26 cellular contexts compared by ENCODE assay signal in genomic region chr15:68436680-68437079, GRCh38. TPM values are rescaled to one million over a fixed set of nuclear protein-coding genes. Genes with fewer than 3 reads are reported as not detected.
DNase-seq lines count a peak whose midpoint lies in the region; ATAC-seq, FAIRE-seq and TF ChIP-seq lines count a peak whose summit lies in the region.
"Had no signal": no experiment of that assay in that cellular context is flagged by ENCODE, and none has a peak within 500 bp of the region (broad histone marks: within the 10 kb centered on the region; RNA-seq: fewer than 3 reads in every experiment).

No MANE protein-coding gene starts in this region.

- no peak for TF ChIP-seq POLR2A in gastroesophageal sphincter (IDR thresholded peaks at IDR 0.05)

- no peaks in the 10 kb centered on the region for H3K9me3 ChIP-seq in gastroesophageal sphincter
- H3K9me3 ChIP-seq: A549, BE2C, Peyer's patch, SJCRH30 had no signal

- H3K4me1 ChIP-seq in gastroesophageal sphincter, result peaks cover 0 to 8% (median 5%) of the 10 kb centered on the region in 3 donors

- no peaks in the 10 kb centered on the region for H3K36me3 ChIP-seq in gastroesophageal sphincter
- H3K36me3 ChIP-seq: BE2C, Peyer's patch, SJCRH30 had no signal

- peak; percentile 58 for FAIRE-seq in urothelium cell line (lab: Jason Lieb, UNC)
- FAIRE-seq: A549, GM12892, HTR-8/SVneo had no signal

- H3K27ac ChIP-seq in coronary artery (no peak overlapping the region), gastroesophageal sphincter (no peak overlapping the region)
- H3K27ac ChIP-seq: A549, GM23248, Peyer's patch, SJCRH30 had no signal

- DNase-seq in D341Med (ENCODE audit: low spot score), result peak; percentile 5
- peak; percentile 47 for DNase-seq in coronary artery (ENCODE audit: low spot score)
- DNase-seq in mesenteric fat pad (ENCODE audit: low spot score), result peak; percentile 26
- peak; percentile 2 for DNase-seq in urothelium cell line (ENCODE audit: low spot score)
- no peak for DNase-seq in activated naive CD4-positive, alpha-beta T cell (lab: John Stamatoyannopoulos, UW)
- DNase-seq in NCI-H146 treated with DMSO at 0.1 percent for 48 hours (lab: John Stamatoyannopoulos, UW; ENCODE audit: unreplicated experiment), result no peak
- DNase-seq: BE2C; CD4-positive, alpha-beta T cell; COR-L47; DND-41; GM23248; HCEC 1CT; KG1; NCI-H1092; NCI-H1436 treated with DMSO at 0.1 percent for 48 hours; NCI-H2029 treated with DMSO at 0.1 percent for 48 hours; NCI-H2171; NCI-H345; NCI-H524; NCI-H82; Peyer's patch; SJCRH30 had no signal

- TF ChIP-seq EP300 in gastroesophageal sphincter (IDR thresholded peaks at IDR 0.05), result no peak

- WGBS in gastroesophageal sphincter (ENCODE audit: low coverage in 1 of 2), 2 donors, result 83 to 100% methylated on average over 1 of the region's 1 CpG

- TF ChIP-seq CTCF in coronary artery (IDR thresholded peaks at IDR 0.05) (no peak), gastroesophageal sphincter (IDR thresholded peaks at IDR 0.05) (no peak)

- H3K4me3 ChIP-seq in coronary artery, result no peak overlapping the region
- no peak overlapping the region for H3K4me3 ChIP-seq in gastroesophageal sphincter
- H3K4me3 ChIP-seq: A549, GM23248, Peyer's patch, SJCRH30 had no signal

- ATAC-seq in gastroesophageal sphincter, result no peak
- ATAC-seq: A549 had no signal

- H3K27me3 ChIP-seq in gastroesophageal sphincter, result peaks cover 72% of the 10 kb centered on the region

RNA-seq across cellular contexts. Expression of gene ITGA11, which starts 4.7 kb away (rescaled TPM):
- total RNA-seq in mesenteric fat pad (4.5 TPM), gastroesophageal sphincter (1 to 10 TPM; 3.8 to 9.5 (median 6.7) TPM)
- total RNA-seq: SJCRH30 had no signal

Comparison
In these comparisons a context has a peak if more than half of its experiments do, and no peak if none do; other contexts are left out.
1. DNase-seq: peak in D341Med (single experiment), coronary artery (single experiment), mesenteric fat pad (single experiment) and urothelium cell line (single experiment); none in activated naive CD4-positive, alpha-beta T cell (0 of 4) and NCI-H146 treated with DMSO at 0.1 percent for 48 hours (single experiment).